ENCODE assay signal across 9 cellular contexts in genomic region chr19:45577111-45577905, GRCh38. TPM values are rescaled to one million over a fixed set of nuclear protein-coding genes. Genes with fewer than 3 reads are reported as not detected.
DNase-seq lines count a peak whose midpoint lies in the region; ATAC-seq, FAIRE-seq and TF ChIP-seq lines count a peak whose summit lies in the region.
"Had no signal": no experiment of that assay in that cellular context is flagged by ENCODE, and none has a peak within 500 bp of the region (broad histone marks: within the 10 kb centered on the region; RNA-seq: fewer than 3 reads in every experiment).

No MANE protein-coding gene starts in this region.

- peak overlapping the region; percentile 71 for H3K4me2 ChIP-seq in keratinocyte (ENCODE audit: control insufficient read depth, extremely low read depth, insufficient read depth, low read depth, low read length)

- H3K27ac Mint-ChIP-seq in activated CD4-positive, alpha-beta T cell treated with anti-CD3 and anti-CD28 coated beads, Interleukin-2, amount 10 ng/mL, durations not matched to agents 24 days and 14 days, result no peak overlapping the region
- H3K27ac Mint-ChIP-seq: activated naive CD4-positive, alpha-beta T cell treated with anti-CD3 and anti-CD28 coated beads, Interleukin-2, amount 50 U/mL, for 24 hours had no signal

- H2AFZ ChIP-seq in keratinocyte (ENCODE audit: control insufficient read depth, low read length), result no peak overlapping the region

- no peaks in the 10 kb centered on the region for H3K27me3 Mint-ChIP-seq in activated CD4-positive, alpha-beta T cell treated with anti-CD3 and anti-CD28 coated beads, Interleukin-2, amount 10 ng/mL, durations not matched to agents 24 days and 14 days
- H3K27me3 Mint-ChIP-seq: activated naive CD4-positive, alpha-beta T cell treated with anti-CD3 and anti-CD28 coated beads, Interleukin-2, amount 50 U/mL, for 24 hours had no signal

- intact Hi-C loops in body of pancreas (cut with DNase I), result loop anchor here (10.0 kb wide), 1 partner anchor 63 kb away; no protein-coding TSS in a partner anchor
- intact Hi-C loops in activated CD4-positive, alpha-beta T cell treated with anti-CD3 and anti-CD28 coated beads, Interleukin-2, amount 10 ng/mL, durations not matched to agents 24 days and 14 days (cut with micrococcal nuclease), result no loop called here

- no peaks in the 10 kb centered on the region for H3K9me1 ChIP-seq in keratinocyte (ENCODE audit: control insufficient read depth, extremely low read depth, insufficient read depth, low read length)

- H3K9ac ChIP-seq in keratinocyte (ENCODE audit: control insufficient read depth, extremely low read depth, insufficient read depth, low read length), result peak overlapping the region; percentile 67

- peaks cover 6% of the 10 kb centered on the region for H3K36me3 Mint-ChIP-seq in activated CD4-positive, alpha-beta T cell treated with anti-CD3 and anti-CD28 coated beads, Interleukin-2, amount 10 ng/mL, durations not matched to agents 24 days and 14 days (ENCODE audit: low read depth)

- H3K36me3 ChIP-seq in body of pancreas (replicated peaks in 1 of 2; ENCODE audit: insufficient read depth in 1 of 2, low read depth in 2 of 2), result no peaks in the 10 kb centered on the region
- peaks cover 0 to 5% of the 10 kb centered on the region in 2 experiments for H3K36me3 ChIP-seq in keratinocyte (ENCODE audit: control insufficient read depth in 2 of 2, extremely low read depth in 1 of 2, insufficient read depth in 2 of 2, low read length in 2 of 2)
- H3K36me3 ChIP-seq in thymus (ENCODE audit: control insufficient read depth, insufficient read depth), result peaks cover 5% of the 10 kb centered on the region

- no peaks in the 10 kb centered on the region for H4K20me1 ChIP-seq in keratinocyte (ENCODE audit: control insufficient read depth, extremely low read depth, insufficient read depth, low read length)

- 9 to 15% methylated on average over 11 of the region's 11 CpGs for WGBS in body of pancreas, 2 donors
- WGBS in thymus, result 84% methylated on average over 11 of the region's 11 CpGs

- no peak overlapping the region for H3K4me3 ChIP-seq in body of pancreas
- H3K4me3 ChIP-seq in keratinocyte (ENCODE audit: control insufficient read depth in 2 of 3, extremely low read depth in 1 of 3, insufficient read depth in 2 of 3, low read depth in 1 of 3, low read length in 3 of 3), result peak overlapping the region in 1 of 3 experiments; percentile 28
- no peak overlapping the region for H3K4me3 ChIP-seq in thymus (ENCODE audit: low read length)

- H3K9me3 ChIP-seq in body of pancreas, result no peaks in the 10 kb centered on the region
- no peaks in the 10 kb centered on the region for H3K9me3 ChIP-seq in keratinocyte (ENCODE audit: control insufficient read depth, low read depth, low read length)
- H3K9me3 ChIP-seq in thymus (ENCODE audit: control insufficient read depth), result no peaks in the 10 kb centered on the region

- peaks cover 4% of the 10 kb centered on the region for H3K4me1 Mint-ChIP-seq in activated CD4-positive, alpha-beta T cell treated with anti-CD3 and anti-CD28 coated beads, Interleukin-2, amount 10 ng/mL, durations not matched to agents 24 days and 14 days

- H3K4me3 Mint-ChIP-seq in activated CD4-positive, alpha-beta T cell treated with anti-CD3 and anti-CD28 coated beads, Interleukin-2, amount 10 ng/mL, durations not matched to agents 24 days and 14 days, result no peak overlapping the region
- H3K4me3 Mint-ChIP-seq: activated naive CD4-positive, alpha-beta T cell treated with anti-CD3 and anti-CD28 coated beads, Interleukin-2, amount 50 U/mL, for 24 hours had no signal

- no peaks in the 10 kb centered on the region for H3K27me3 ChIP-seq in body of pancreas
- no peaks in the 10 kb centered on the region for H3K27me3 ChIP-seq in keratinocyte (ENCODE audit: control insufficient read depth, extremely low read depth, insufficient read depth, low read length)
- no peaks in the 10 kb centered on the region for H3K27me3 ChIP-seq in thymus (ENCODE audit: control insufficient read depth, insufficient read depth)

- peak; percentile 94 for FAIRE-seq in keratinocyte (lab: Jason Lieb, UNC)

- H3K27ac ChIP-seq in body of pancreas, result peak overlapping the region; percentile 64 to 88 (median 72)
- H3K27ac ChIP-seq in keratinocyte (ENCODE audit: control insufficient read depth, insufficient read depth, low read length), result peak overlapping the region; percentile 96
- peak overlapping the region; percentile 31 for H3K27ac ChIP-seq in thymus (ENCODE audit: low read depth)

- peaks cover 29% of the 10 kb centered on the region for H3K79me2 ChIP-seq in keratinocyte (ENCODE audit: control insufficient read depth, insufficient read depth, low read length)

- peak; percentile 88 for ATAC-seq in body of pancreas

- DNase-seq in HT1080 (ENCODE audit: low read depth) (peak; percentile 97), body of pancreas (peak; percentile 62 to 78 (median 74)), keratinocyte (ENCODE audit: low read depth, low spot score) (peak; percentile 76), OCI-M2 (lab: John Stamatoyannopoulos, UW; ENCODE audit: unreplicated experiment) (no peak), NOMO-1 (lab: John Stamatoyannopoulos, UW; ENCODE audit: unreplicated experiment in 2 of 2) (no peak)
- no peak for DNase-seq in activated CD4-positive, alpha-beta T cell treated with anti-CD3 and anti-CD28 coated beads, Interleukin-2, amount 10 ng/mL, durations not matched to agents 24 days and 14 days
- DNase-seq: NCI-H510A treated with DMSO at 0.1 percent for 48 hours had no signal

- TF ChIP-seq POLR2A in body of pancreas (IDR thresholded peaks at IDR 0.05), result peak in 1 of 3 donors; percentile 12

- no peaks in the 10 kb centered on the region for H3K9me3 Mint-ChIP-seq in activated CD4-positive, alpha-beta T cell treated with anti-CD3 and anti-CD28 coated beads, Interleukin-2, amount 10 ng/mL, durations not matched to agents 24 days and 14 days
- H3K9me3 Mint-ChIP-seq: activated naive CD4-positive, alpha-beta T cell treated with anti-CD3 and anti-CD28 coated beads, Interleukin-2, amount 50 U/mL, for 24 hours had no signal

- H3K4me1 ChIP-seq in body of pancreas, result peaks cover 42% of the 10 kb centered on the region
- H3K4me1 ChIP-seq in keratinocyte (ENCODE audit: control insufficient read depth, extremely low read depth, insufficient read depth, low read length), result peaks cover 36% of the 10 kb centered on the region
- no peaks in the 10 kb centered on the region for H3K4me1 ChIP-seq in thymus (ENCODE audit: control insufficient read depth, insufficient read depth, low read length)

- no peak for TF ChIP-seq CTCF in body of pancreas (IDR thresholded peaks at IDR 0.05)
- no peak for TF ChIP-seq CTCF in keratinocyte (optimal IDR thresholded peaks at IDR 0.05 in 1 of 3, IDR thresholded peaks at IDR 0.05 in 1 of 3, conservative IDR thresholded peaks at IDR 0.05 in 1 of 3; ENCODE audit: extremely low read depth in 1 of 3, insufficient read depth in 2 of 3, low read length in 3 of 3)

- dilution Hi-C loops in keratinocyte (cut with MboI; ENCODE audit: extremely low pct_ligation_motif_present, low sequenced_read_pairs), result no loop called here

RNA-seq across cellular contexts. Expression of gene OPA3, which starts 7.3 kb away (rescaled TPM):
- 12.4 and 14.3 TPM in 2 replicates for total RNA-seq in HT1080 (2014; rRNA removed; shearing (Covaris generic))
- polyA plus RNA-seq in HT1080 (2015; cell fraction: cytosol; rRNA removed), result 10.7 and 14.2 TPM in 2 replicates
- 8.8 and 10.3 TPM in 2 replicates for polyA plus RNA-seq in HT1080 (2015; cell fraction: nucleus; rRNA removed)
- total RNA-seq in body of pancreas, result 10 to 100 TPM in 1 of 2 donors, 1 to 10 TPM in 1; 4.2 to 22.7 TPM
- polyA plus RNA-seq in keratinocyte (11.9 to 16.5 TPM (median 16.5 TPM) in 3 replicates), thymus (7.4 TPM)
- polyA plus RNA-seq in keratinocyte (2011; ENCODE audit: low read depth), result 1.5 TPM
- polyA plus RNA-seq in keratinocyte (2011; cell fraction: cytosol; rRNA removed), result 17.6 and 18.3 TPM in 2 replicates
- 16.5 and 23.5 TPM in 2 replicates for polyA plus RNA-seq in keratinocyte (2011; cell fraction: nucleus; rRNA removed)
- 5.5 and 11.4 TPM in 2 replicates for polyA plus RNA-seq in keratinocyte (2012; ENCODE audit: low replicate concordance)
- polyA minus RNA-seq in keratinocyte, result 14.4 to 24.5 TPM (median 20.5 TPM) in 3 replicates
- polyA minus RNA-seq in keratinocyte (2011; cell fraction: cytosol; rRNA and poly(A)+ RNA removed), result 9.2 TPM
- 5.6 and 10.1 TPM in 2 replicates for polyA minus RNA-seq in keratinocyte (2011; cell fraction: nucleus; rRNA and poly(A)+ RNA removed)
- 14.0 and 15.3 TPM in 2 replicates for total RNA-seq in activated CD4-positive, alpha-beta T cell treated with anti-CD3 and anti-CD28 coated beads, Interleukin-2, amount 10 ng/mL, durations not matched to agents 24 days and 14 days

RNA-seq across cellular contexts. Expression of gene GPR4, which starts 24.7 kb away (rescaled TPM):
- total RNA-seq in HT1080 (2014; rRNA removed; shearing (Covaris generic)), result 0.03 and 0.10 TPM in 2 replicates
- 0.21 and 0.53 TPM in 2 replicates for polyA plus RNA-seq in HT1080 (2015; cell fraction: cytosol; rRNA removed)
- polyA plus RNA-seq in HT1080 (2015; cell fraction: nucleus; rRNA removed), result 0.18 and 0.88 TPM in 2 replicates
- 1 to 10 TPM in 1 of 2 donors, under 1 TPM in 1; 0.99 to 1.3 TPM for total RNA-seq in body of pancreas
- polyA plus RNA-seq in keratinocyte (0.13 to 0.14 TPM in 2 of 3 replicates, not detected in the other), thymus (1.3 TPM)
- not detected for polyA plus RNA-seq in keratinocyte (2011; ENCODE audit: low read depth)
- 0.03 TPM in 1 of 2 replicates, not detected in the other for polyA plus RNA-seq in keratinocyte (2011; cell fraction: cytosol; rRNA removed)
- 0.40 TPM in 1 of 2 replicates, not detected in the other for polyA plus RNA-seq in keratinocyte (2011; cell fraction: nucleus; rRNA removed)
- 0.04 TPM in 1 of 2 replicates, not detected in the other for polyA plus RNA-seq in keratinocyte (2012; ENCODE audit: low replicate concordance)
- polyA minus RNA-seq in keratinocyte, result 0.07 TPM in 1 of 3 replicates, not detected in the others
- polyA minus RNA-seq in keratinocyte (2011; cell fraction: cytosol; rRNA and poly(A)+ RNA removed), result not detected
- not detected in 2 replicates for polyA minus RNA-seq in keratinocyte (2011; cell fraction: nucleus; rRNA and poly(A)+ RNA removed)
- total RNA-seq in activated CD4-positive, alpha-beta T cell treated with anti-CD3 and anti-CD28 coated beads, Interleukin-2, amount 10 ng/mL, durations not matched to agents 24 days and 14 days, result not detected in 2 replicates

Comparison
In these comparisons a context has a peak if more than half of its experiments do, and no peak if none do; other contexts are left out.
1. DNase-seq: peak in HT1080 (single experiment), body of pancreas (4 of 4) and keratinocyte (single experiment); none in activated CD4-positive, alpha-beta T cell treated with anti-CD3 and anti-CD28 coated beads, Interleukin-2, amount 10 ng/mL, durations not matched to agents 24 days and 14 days (single experiment), OCI-M2 (single experiment) and NOMO-1 (0 of 2).
2. H3K27ac ChIP-seq: peak in every context shown above with its lines; median percentile 96 in keratinocyte; 72 in body of pancreas; 31 in thymus.